In genomic region chr16:85327731-85328664, GRCh38 we compare ENCODE assay signal across 7 cellular contexts.
DNase-seq lines count a peak whose midpoint lies in the region; TF ChIP-seq lines count a peak whose summit lies in the region.

No MANE protein-coding gene starts in this region.

- H3K4me3 ChIP-seq in HEK293 (ENCODE audit: low read depth, low read length) = no peak overlapping the region

- H3K27ac Mint-ChIP-seq in endothelial cell (ENCODE audit: unreplicated experiment) = peak overlapping the region; percentile 61
- H3K27ac Mint-ChIP-seq in progenitor cell of endocrine pancreas = peak overlapping the region; percentile 13
- H3K27ac Mint-ChIP-seq in MCF 10A (ENCODE audit: low read depth, unreplicated experiment) = no peak overlapping the region

- no peaks in the 10 kb centered on the region for H3K36me3 ChIP-seq in HEK293 (ENCODE audit: control insufficient read depth in 2 of 2, insufficient read depth in 1 of 2, low read length in 2 of 2)

- H3K9me3 ChIP-seq in HEK293 (ENCODE audit: control insufficient read depth, insufficient read depth, low read depth, low read length) = no peaks in the 10 kb centered on the region

- peaks cover 3% of the 10 kb centered on the region for H3K36me3 Mint-ChIP-seq in endothelial cell (ENCODE audit: low read depth, unreplicated experiment)
- H3K36me3 Mint-ChIP-seq in progenitor cell of endocrine pancreas (ENCODE audit: insufficient read depth) = peaks cover 2% of the 10 kb centered on the region
- no peaks in the 10 kb centered on the region for H3K36me3 Mint-ChIP-seq in MCF 10A (ENCODE audit: insufficient read depth, unreplicated experiment)

- peak; percentile 80 for DNase-seq in NCI-H510A (lab: John Stamatoyannopoulos, UW)
- DNase-seq in endothelial cell (ENCODE audit: low spot score) = peak; percentile 79
- DNase-seq in progenitor cell of endocrine pancreas (ENCODE audit: low spot score, unreplicated experiment) = no peak
- no peak for DNase-seq in MCF 10A (ENCODE audit: unreplicated experiment)
- DNase-seq in foreskin melanocyte = no peak
- DNase-seq in NOMO-1 treated with dmso at 0.1 percent for 144 hours (lab: John Stamatoyannopoulos, UW; ENCODE audit: unreplicated experiment) = no peak

- no peaks in the 10 kb centered on the region for H3K9me3 Mint-ChIP-seq in endothelial cell (ENCODE audit: unreplicated experiment)
- no peaks in the 10 kb centered on the region for H3K9me3 Mint-ChIP-seq in progenitor cell of endocrine pancreas (ENCODE audit: low read depth)
- H3K9me3 Mint-ChIP-seq in MCF 10A (ENCODE audit: unreplicated experiment) = no peaks in the 10 kb centered on the region

- TF ChIP-seq CTCF in HEK293 (tag by site-specific recombination; IDR thresholded peaks at IDR 0.05) (0 out of 2 replicates have a peak, but pooled peaks have one; percentile 8), endothelial cell (IDR thresholded peaks at IDR 0.05; ENCODE audit: unreplicated experiment) (no peak), progenitor cell of endocrine pancreas (IDR thresholded peaks at IDR 0.05; ENCODE audit: unreplicated experiment) (no peak), MCF 10A (IDR thresholded peaks at IDR 0.05; ENCODE audit: unreplicated experiment) (no peak)

- peaks cover 37% of the 10 kb centered on the region for H3K4me1 Mint-ChIP-seq in endothelial cell (ENCODE audit: unreplicated experiment)
- H3K4me1 Mint-ChIP-seq in progenitor cell of endocrine pancreas (ENCODE audit: low read depth) = peaks cover 15% of the 10 kb centered on the region
- peaks cover 6% of the 10 kb centered on the region for H3K4me1 Mint-ChIP-seq in MCF 10A (ENCODE audit: insufficient read depth, unreplicated experiment)

- H3K4me1 ChIP-seq in HEK293 (ENCODE audit: control insufficient read depth, insufficient read depth, low read length) = peaks cover 17% of the 10 kb centered on the region

- peak overlapping the region; percentile 36; the same call in 1 of the 2 replicates for H3K27ac ChIP-seq in HEK293 (ENCODE audit: extremely low read depth, low read depth, low read length)

- CTCF ChIA-PET in HEK293 (lab: Yijun Ruan, JAX) (interaction anchor here (0.5 to 1.5 kb wide), 5 partner anchors 14 to 227 kb away, joined by 3 to 4 read pairs (median 3); no protein-coding TSS in a partner anchor), MCF 10A (lab: Yijun Ruan, JAX) (no interaction called here)

- intact Hi-C loops in MCF 10A (cut with micrococcal nuclease) = no loop called here

- H3K27me3 Mint-ChIP-seq in endothelial cell (ENCODE audit: unreplicated experiment) = peaks cover 12% of the 10 kb centered on the region
- H3K27me3 Mint-ChIP-seq in progenitor cell of endocrine pancreas = peaks cover 12% of the 10 kb centered on the region
- no peaks in the 10 kb centered on the region for H3K27me3 Mint-ChIP-seq in MCF 10A (ENCODE audit: insufficient read depth, unreplicated experiment)

- peak overlapping the region; percentile 19 for H3K4me3 Mint-ChIP-seq in endothelial cell (ENCODE audit: unreplicated experiment)
- H3K4me3 Mint-ChIP-seq in progenitor cell of endocrine pancreas (ENCODE audit: low read depth) = peak overlapping the region; percentile 40
- H3K4me3 Mint-ChIP-seq in MCF 10A (ENCODE audit: unreplicated experiment) = no peak overlapping the region

- no TSS peak for BruUV-seq in MCF 10A (replicated peaks; lab: Mats Ljungman, UMichigan)

- POLR2A ChIA-PET in HEK293 (lab: Yijun Ruan, JAX) (interaction anchor here (0.6 kb wide), 1 partner anchor 155 kb away, joined by 4 read pairs; no protein-coding TSS in a partner anchor), MCF 10A (lab: Yijun Ruan, JAX) (no interaction called here)

TF ChIP-seq in HEK293, 187 proteins besides CTCF, POLR2A, EP300 and RAD21 (continues in another document):
- peak; percentile 91 for TF ChIP-seq IKZF3 (tag by site-specific recombination; IDR thresholded peaks at IDR 0.05)
- TF ChIP-seq ZNF423 (tag by site-specific recombination; IDR thresholded peaks at IDR 0.05) = peak; percentile 18; the same call in 1 of the 2 replicates
- 0 out of 2 replicates have a peak, but pooled peaks have one; percentile 19 for TF ChIP-seq PATZ1 (tag by site-specific recombination; IDR thresholded peaks at IDR 0.05)
- TF ChIP-seq OSR2 (tag by site-specific recombination; IDR thresholded peaks at IDR 0.05) = peak; percentile 50; the same call in 1 of the 2 replicates
- TF ChIP-seq ZIC2 (tag by site-specific recombination; IDR thresholded peaks at IDR 0.05) = peak; percentile 88
- TF ChIP-seq ZBTB44 (tag by site-specific recombination; IDR thresholded peaks at IDR 0.05) = peak; percentile 44; the same call in 1 of the 2 replicates
- TF ChIP-seq EGR2 (tag by site-specific recombination; IDR thresholded peaks at IDR 0.05; ENCODE audit: low read depth) = peak; percentile 66
- TF ChIP-seq ZNF660 (tag by site-specific recombination; IDR thresholded peaks at IDR 0.05) = 0 out of 2 replicates have a peak, but pooled peaks have one; percentile 37
- peak; percentile 27; the same call in 1 of the 2 replicates for TF ChIP-seq ZBTB11 (tag by site-specific recombination; conservative IDR thresholded peaks at IDR 0.05; ENCODE audit: low read depth)
- TF ChIP-seq KLF1 (tag by site-specific recombination; IDR thresholded peaks at IDR 0.05) = 0 out of 2 replicates have a peak, but pooled peaks have one; percentile 9
- TF ChIP-seq ZNF341 (tag by site-specific recombination; IDR thresholded peaks at IDR 0.05; ENCODE audit: low read depth) = peak; percentile 95
- TF ChIP-seq ZNF394 (tag by site-specific recombination; IDR thresholded peaks at IDR 0.05; ENCODE audit: borderline replicate concordance) = no peak

Comparison
In these comparisons a context has a peak if more than half of its experiments do, and no peak if none do; other contexts are left out.
1. DNase-seq: peak in NCI-H510A (single experiment) and endothelial cell (single experiment); none in progenitor cell of endocrine pancreas (single experiment), MCF 10A (single experiment), foreskin melanocyte (single experiment) and NOMO-1 treated with dmso at 0.1 percent for 144 hours (single experiment).